Comparison of ENCODE assay signal across 32 cellular contexts in the genomic region with DNA sequence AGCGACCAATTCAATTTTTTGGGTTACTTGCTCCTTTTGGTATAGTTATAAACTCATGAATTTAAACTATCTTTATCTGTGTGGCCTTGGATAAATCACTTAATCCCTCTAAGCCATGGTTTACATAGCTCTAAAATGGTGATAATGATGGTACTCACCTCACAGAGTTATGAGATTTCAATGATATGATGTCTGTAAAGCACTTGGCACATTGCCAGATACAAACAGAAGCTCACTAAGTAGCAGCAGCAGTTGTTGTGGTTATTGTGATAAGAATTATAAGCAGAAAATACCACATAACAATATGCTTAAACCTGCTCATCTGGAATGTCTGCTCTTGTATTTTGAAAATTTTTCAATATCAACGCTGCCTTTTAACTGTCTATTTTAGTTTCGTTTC.
DNase-seq lines count a peak whose midpoint lies in the region; ATAC-seq and TF ChIP-seq lines count a peak whose summit lies in the region.
"Had no signal": no experiment of that assay in that cellular context is flagged by ENCODE, and none has a peak within 500 bp of the region (broad histone marks: within the 10 kb centered on the region; RNA-seq: fewer than 3 reads in every experiment).

No MANE protein-coding gene starts in this region.

- TF ChIP-seq CTCF in retinal pigment epithelial cell (conservative IDR thresholded peaks at IDR 0.05; ENCODE audit: low read depth, low read length) (no peak), osteocyte (IDR thresholded peaks at IDR 0.05) (no peak)

- H3K27me3 Mint-ChIP-seq in osteocyte (ENCODE audit: unreplicated experiment): no peaks in the 10 kb centered on the region
- H3K27me3 Mint-ChIP-seq: activated CD8-positive, alpha-beta T cell treated with anti-CD3 and anti-CD28 coated beads for 36 hours; activated naive CD4-positive, alpha-beta T cell treated with anti-CD3 and anti-CD28 coated beads, Interleukin-2, amount 10 ng/mL, durations not matched to agents 7 days and 5 days; stimulated activated naive CD8-positive, alpha-beta T cell treated with anti-CD3 and anti-CD28 coated beads, Interleukin-15, amount 100 ng/mL, for 72 hours had no signal

- ATAC-seq in sciatic nerve: no peak
- ATAC-seq: activated CD8-positive, alpha-beta T cell treated with anti-CD3 and anti-CD28 coated beads for 36 hours; left lobe of liver; stimulated activated naive CD8-positive, alpha-beta T cell treated with anti-CD3 and anti-CD28 coated beads, Interleukin-15, amount 100 ng/mL, for 72 hours had no signal

- intact Hi-C loops in sciatic nerve (cut with DNase I): no loop called here

- no peaks in the 10 kb centered on the region for H3K9me3 Mint-ChIP-seq in osteocyte (ENCODE audit: unreplicated experiment)
- H3K9me3 Mint-ChIP-seq: activated naive CD4-positive, alpha-beta T cell treated with anti-CD3 and anti-CD28 coated beads, Interleukin-2, amount 10 ng/mL, durations not matched to agents 7 days and 5 days; neural crest cell had no signal

- H3K36me3 Mint-ChIP-seq in osteocyte (ENCODE audit: unreplicated experiment): no peaks in the 10 kb centered on the region
- H3K36me3 Mint-ChIP-seq: activated naive CD4-positive, alpha-beta T cell treated with anti-CD3 and anti-CD28 coated beads, Interleukin-2, amount 10 ng/mL, durations not matched to agents 7 days and 5 days had no signal

- no peak overlapping the region for H3K4me3 ChIP-seq in retinal pigment epithelial cell (ENCODE audit: low read length)
- H3K4me3 ChIP-seq: adrenal gland, esophagus muscularis mucosa, Peyer's patch, right atrium auricular region, thoracic aorta had no signal

- H3K27ac Mint-ChIP-seq in osteocyte (ENCODE audit: unreplicated experiment): no peak overlapping the region
- H3K27ac Mint-ChIP-seq: activated CD8-positive, alpha-beta T cell treated with anti-CD3 and anti-CD28 coated beads for 36 hours; activated naive CD4-positive, alpha-beta T cell treated with anti-CD3 and anti-CD28 coated beads, Interleukin-2, amount 10 ng/mL, durations not matched to agents 7 days and 5 days; stimulated activated naive CD8-positive, alpha-beta T cell treated with anti-CD3 and anti-CD28 coated beads, Interleukin-15, amount 100 ng/mL, for 72 hours had no signal

- DNase-seq in DMS 273 (lab: John Stamatoyannopoulos, UW; ENCODE audit: unreplicated experiment) (peak; percentile 3), DMS 273 treated with DMSO at 0.1 percent for 48 hours (lab: John Stamatoyannopoulos, UW) (no peak), NCI-H510A treated with DMSO at 0.1 percent for 48 hours (lab: John Stamatoyannopoulos, UW) (peak; percentile 11), NCI-H510A (lab: John Stamatoyannopoulos, UW) (no peak), NCI-H82 (lab: John Stamatoyannopoulos, UW) (peak; percentile 81), retinal pigment epithelial cell (ENCODE audit: low read depth) (peak; percentile 36), sciatic nerve (ENCODE audit: low spot score) (no peak), osteocyte (ENCODE audit: extremely low spot score, unreplicated experiment) (no peak)
- DNase-seq: activated CD4-positive, alpha-beta T cell treated with anti-CD3 and anti-CD28 coated beads for 1 hour; activated CD8-positive, alpha-beta memory T cell treated with anti-CD3 and anti-CD28 coated beads, Interleukin-2, amount 50 U/mL, for 48 hours; activated CD8-positive, alpha-beta T cell treated with anti-CD3 and anti-CD28 coated beads for 36 hours; activated naive CD4-positive, alpha-beta T cell treated with anti-CD3 and anti-CD28 coated beads, Interleukin-2, amount 10 ng/mL, durations not matched to agents 7 days and 5 days; adrenal gland; brain microvascular endothelial cell; cerebellar nuclear complex; COR-L47; dermis blood vessel endothelial cell; foreskin fibroblast; KG1; NCI-H1694 treated with DMSO at 0.1 percent for 48 hours; NCI-H446; Peyer's patch; SHP77 treated with DMSO at 0.1 percent for 48 hours; stimulated activated CD4-positive, alpha-beta T cell treated with anti-CD3 and anti-CD28 coated beads, Interleukin-12 subunit alpha, Interleukin-12 subunit beta, amount 100 ng/mL, for 4 hours; stimulated activated CD4-positive, alpha-beta T cell treated with anti-CD3 and anti-CD28 coated beads, Interleukin-2, amount 100 ng/mL, for 48 hours; stimulated activated naive CD8-positive, alpha-beta T cell treated with anti-CD3 and anti-CD28 coated beads, Interleukin-15, amount 100 ng/mL, for 72 hours; SW 1271 had no signal

- no peaks in the 10 kb centered on the region for H3K4me1 Mint-ChIP-seq in osteocyte (ENCODE audit: unreplicated experiment)
- H3K4me1 Mint-ChIP-seq: activated naive CD4-positive, alpha-beta T cell treated with anti-CD3 and anti-CD28 coated beads, Interleukin-2, amount 10 ng/mL, durations not matched to agents 7 days and 5 days; neural crest cell; stimulated activated naive CD8-positive, alpha-beta T cell treated with anti-CD3 and anti-CD28 coated beads, Interleukin-15, amount 100 ng/mL, for 72 hours had no signal

- H3K4me3 Mint-ChIP-seq in osteocyte (ENCODE audit: unreplicated experiment): no peak overlapping the region
- H3K4me3 Mint-ChIP-seq: activated CD8-positive, alpha-beta T cell treated with anti-CD3 and anti-CD28 coated beads for 36 hours; activated naive CD4-positive, alpha-beta T cell treated with anti-CD3 and anti-CD28 coated beads, Interleukin-2, amount 10 ng/mL, durations not matched to agents 7 days and 5 days; neural crest cell; stimulated activated naive CD8-positive, alpha-beta T cell treated with anti-CD3 and anti-CD28 coated beads, Interleukin-15, amount 100 ng/mL, for 72 hours had no signal

Comparison
In these comparisons a context has a peak if more than half of its experiments do, and no peak if none do; other contexts are left out.
1. DNase-seq: peak in DMS 273 (single experiment), NCI-H510A treated with DMSO at 0.1 percent for 48 hours (single experiment), NCI-H82 (single experiment) and retinal pigment epithelial cell (single experiment); none in DMS 273 treated with DMSO at 0.1 percent for 48 hours (single experiment), NCI-H510A (single experiment), sciatic nerve (single experiment) and osteocyte (single experiment).